In the genomic region with DNA sequence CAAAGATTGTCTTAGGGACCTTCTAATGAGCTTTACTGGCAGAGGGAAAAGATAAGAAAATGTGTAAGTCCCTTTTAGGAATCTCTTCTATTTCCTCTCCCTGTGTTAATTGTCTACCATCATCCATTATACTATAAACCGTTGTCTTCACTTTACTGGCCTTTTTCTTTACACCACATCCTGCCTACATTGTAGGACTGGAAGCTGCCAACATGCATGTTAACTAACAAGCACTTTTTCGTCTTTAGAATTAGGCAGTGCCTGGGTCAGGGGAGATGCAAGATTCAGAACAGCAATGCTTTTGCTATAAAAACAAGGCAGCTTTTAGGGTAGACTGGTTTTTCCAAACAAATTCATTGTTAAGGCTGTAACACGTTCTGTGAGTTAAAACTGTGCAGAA, we compare ENCODE assay signal across 1 cellular context.
TF ChIP-seq lines count a peak whose summit lies in the region.

No MANE protein-coding gene starts in this region.

TF ChIP-seq in HepG2, 621 proteins besides CTCF, POLR2A, EP300 and RAD21:
- TF ChIP-seq ZFY (CRISPR knock-in tag; IDR thresholded peaks at IDR 0.05) (no peak), SALL1 (CRISPR knock-in tag; IDR thresholded peaks at IDR 0.05) (no peak), RXRB (CRISPR knock-in tag; IDR thresholded peaks at IDR 0.05; ENCODE audit: borderline replicate concordance) (no peak), ETS1 (CRISPR knock-in tag; IDR thresholded peaks at IDR 0.05) (no peak)
- TF ChIP-seq, protein P1, sequence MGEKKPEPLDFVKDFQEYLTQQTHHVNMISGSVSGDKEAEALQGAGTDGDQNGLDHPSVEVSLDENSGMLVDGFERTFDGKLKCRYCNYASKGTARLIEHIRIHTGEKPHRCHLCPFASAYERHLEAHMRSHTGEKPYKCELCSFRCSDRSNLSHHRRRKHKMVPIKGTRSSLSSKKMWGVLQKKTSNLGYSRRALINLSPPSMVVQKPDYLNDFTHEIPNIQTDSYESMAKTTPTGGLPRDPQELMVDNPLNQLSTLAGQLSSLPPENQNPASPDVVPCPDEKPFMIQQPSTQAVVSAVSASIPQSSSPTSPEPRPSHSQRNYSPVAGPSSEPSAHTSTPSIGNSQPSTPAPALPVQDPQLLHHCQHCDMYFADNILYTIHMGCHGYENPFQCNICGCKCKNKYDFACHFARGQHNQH (CRISPR knock-in tag; IDR thresholded peaks at IDR 0.05): no peak
- TF ChIP-seq, protein P2, sequence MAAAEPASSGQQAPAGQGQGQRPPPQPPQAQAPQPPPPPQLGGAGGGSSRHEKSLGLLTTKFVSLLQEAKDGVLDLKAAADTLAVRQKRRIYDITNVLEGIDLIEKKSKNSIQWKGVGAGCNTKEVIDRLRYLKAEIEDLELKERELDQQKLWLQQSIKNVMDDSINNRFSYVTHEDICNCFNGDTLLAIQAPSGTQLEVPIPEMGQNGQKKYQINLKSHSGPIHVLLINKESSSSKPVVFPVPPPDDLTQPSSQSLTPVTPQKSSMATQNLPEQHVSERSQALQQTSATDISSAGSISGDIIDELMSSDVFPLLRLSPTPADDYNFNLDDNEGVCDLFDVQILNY (CRISPR knock-in tag; conservative IDR thresholded peaks at IDR 0.05): no peak
